1 cellular context compared by ENCODE assay signal in the genomic region with DNA sequence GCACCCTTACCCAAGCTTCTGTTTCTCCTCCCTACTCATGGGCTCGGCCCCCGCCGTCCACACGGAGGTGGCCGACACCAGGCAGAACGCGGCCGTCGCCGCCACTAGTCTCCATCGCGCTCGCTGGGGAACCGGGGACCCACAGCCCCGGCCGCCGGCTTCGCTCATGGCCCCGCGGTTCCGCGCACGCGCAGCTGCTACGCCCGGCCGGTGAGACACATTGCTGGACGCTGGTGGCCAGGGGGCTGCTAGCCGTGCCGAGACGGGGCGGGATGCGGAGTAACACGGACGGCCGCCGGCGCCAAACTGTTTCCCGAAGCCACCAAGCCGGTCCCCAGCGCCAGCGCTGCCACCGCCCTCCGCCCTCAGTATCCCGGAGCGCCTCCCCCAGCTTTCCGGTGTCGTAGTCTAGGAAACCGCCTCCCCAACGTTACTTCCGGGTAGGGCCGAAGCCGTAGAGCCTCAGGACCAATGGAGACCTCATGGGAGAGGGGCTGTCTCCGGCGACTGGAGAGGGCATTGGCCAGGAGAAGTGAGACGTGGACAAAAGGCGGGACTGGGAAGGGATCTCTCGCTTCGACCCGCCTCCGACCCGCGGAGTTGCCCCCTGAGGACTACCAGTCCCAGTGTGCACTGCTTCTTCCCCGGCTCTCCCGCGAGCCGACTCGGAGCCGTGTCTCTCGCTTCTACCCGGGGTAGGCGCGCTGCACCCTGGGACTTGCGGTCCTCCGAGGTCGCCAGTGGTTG.
TF ChIP-seq lines count a peak whose summit lies in the region.

A gene with protein sequence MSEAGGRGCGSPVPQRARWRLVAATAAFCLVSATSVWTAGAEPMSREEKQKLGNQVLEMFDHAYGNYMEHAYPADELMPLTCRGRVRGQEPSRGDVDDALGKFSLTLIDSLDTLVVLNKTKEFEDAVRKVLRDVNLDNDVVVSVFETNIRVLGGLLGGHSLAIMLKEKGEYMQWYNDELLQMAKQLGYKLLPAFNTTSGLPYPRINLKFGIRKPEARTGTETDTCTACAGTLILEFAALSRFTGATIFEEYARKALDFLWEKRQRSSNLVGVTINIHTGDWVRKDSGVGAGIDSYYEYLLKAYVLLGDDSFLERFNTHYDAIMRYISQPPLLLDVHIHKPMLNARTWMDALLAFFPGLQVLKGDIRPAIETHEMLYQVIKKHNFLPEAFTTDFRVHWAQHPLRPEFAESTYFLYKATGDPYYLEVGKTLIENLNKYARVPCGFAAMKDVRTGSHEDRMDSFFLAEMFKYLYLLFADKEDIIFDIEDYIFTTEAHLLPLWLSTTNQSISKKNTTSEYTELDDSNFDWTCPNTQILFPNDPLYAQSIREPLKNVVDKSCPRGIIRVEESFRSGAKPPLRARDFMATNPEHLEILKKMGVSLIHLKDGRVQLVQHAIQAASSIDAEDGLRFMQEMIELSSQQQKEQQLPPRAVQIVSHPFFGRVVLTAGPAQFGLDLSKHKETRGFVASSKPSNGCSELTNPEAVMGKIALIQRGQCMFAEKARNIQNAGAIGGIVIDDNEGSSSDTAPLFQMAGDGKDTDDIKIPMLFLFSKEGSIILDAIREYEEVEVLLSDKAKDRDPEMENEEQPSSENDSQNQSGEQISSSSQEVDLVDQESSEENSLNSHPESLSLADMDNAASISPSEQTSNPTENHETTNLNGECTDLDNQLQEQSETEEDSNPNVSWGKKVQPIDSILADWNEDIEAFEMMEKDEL (minus strand): TSS at position 380 of the 747 bp plus-strand sequence. CDS start 212 bp downstream, at position 168.

TF ChIP-seq in HepG2, 621 proteins besides CTCF, POLR2A, EP300 and RAD21 (continued from another document and continues in another):
- TF ChIP-seq, protein P1, sequence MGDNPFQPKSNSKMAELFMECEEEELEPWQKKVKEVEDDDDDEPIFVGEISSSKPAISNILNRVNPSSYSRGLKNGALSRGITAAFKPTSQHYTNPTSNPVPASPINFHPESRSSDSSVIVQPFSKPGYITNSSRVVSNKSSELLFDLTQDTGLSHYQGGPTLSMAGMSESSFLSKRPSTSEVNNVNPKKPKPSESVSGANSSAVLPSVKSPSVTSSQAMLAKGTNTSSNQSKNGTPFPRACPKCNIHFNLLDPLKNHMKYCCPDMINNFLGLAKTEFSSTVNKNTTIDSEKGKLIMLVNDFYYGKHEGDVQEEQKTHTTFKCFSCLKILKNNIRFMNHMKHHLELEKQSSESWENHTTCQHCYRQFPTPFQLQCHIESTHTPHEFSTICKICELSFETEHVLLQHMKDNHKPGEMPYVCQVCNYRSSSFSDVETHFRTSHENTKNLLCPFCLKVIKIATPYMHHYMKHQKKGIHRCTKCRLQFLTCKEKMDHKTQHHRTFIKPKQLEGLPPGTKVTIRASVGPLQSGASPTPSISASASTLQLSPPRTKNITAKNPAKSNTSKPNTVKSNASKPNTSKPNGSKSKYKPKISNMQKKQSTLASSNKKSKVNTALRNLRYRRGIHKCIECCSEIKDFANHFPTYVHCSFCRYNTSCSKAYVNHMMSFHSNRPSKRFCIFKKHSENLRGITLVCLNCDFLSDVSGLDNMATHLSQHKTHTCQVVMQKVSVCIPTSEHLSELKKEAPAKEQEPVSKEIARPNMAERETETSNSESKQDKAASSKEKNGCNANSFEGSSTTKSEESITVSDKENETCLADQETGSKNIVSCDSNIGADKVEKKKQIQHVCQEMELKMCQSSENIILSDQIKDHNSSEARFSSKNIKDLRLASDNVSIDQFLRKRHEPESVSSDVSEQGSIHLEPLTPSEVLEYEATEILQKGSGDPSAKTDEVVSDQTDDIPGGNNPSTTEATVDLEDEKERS (CRISPR knock-in tag; IDR thresholded peaks at IDR 0.05), result no peak
- TF ChIP-seq RFXANK (CRISPR knock-in tag; IDR thresholded peaks at IDR 0.05) (no peak), ZNF720 (CRISPR knock-in tag; IDR thresholded peaks at IDR 0.05) (no peak), ZNF337 (CRISPR knock-in tag; IDR thresholded peaks at IDR 0.05; ENCODE audit: borderline replicate concordance, low read depth) (no peak), POLR2AphosphoS5 (IDR thresholded peaks at IDR 0.05; ENCODE audit: low read depth, low read length) (peak; percentile 67), ZFX (CRISPR knock-in tag; IDR thresholded peaks at IDR 0.05; ENCODE audit: low read depth) (0 out of 2 replicates have a peak, but pooled peaks have one; percentile 31), XRCC5 (optimal IDR thresholded peaks at IDR 0.05; ENCODE audit: low read length) (no peak), FOSL2 (CRISPR knock-in tag; IDR thresholded peaks at IDR 0.05) (no peak), ZNF260 (CRISPR knock-in tag; IDR thresholded peaks at IDR 0.05; ENCODE audit: borderline replicate concordance, low read depth) (no peak), PCBP1 (IDR thresholded peaks at IDR 0.05; ENCODE audit: borderline replicate concordance, low read depth, low read length) (peak; percentile 53; the same call in 1 of the 2 replicates), NFIC (IDR thresholded peaks at IDR 0.05; ENCODE audit: low read length) (no peak), ZNF83 (CRISPR knock-in tag; IDR thresholded peaks at IDR 0.05; ENCODE audit: borderline replicate concordance) (peak; percentile 67; the same call in 1 of the 2 replicates), NKX3-1 (CRISPR knock-in tag; IDR thresholded peaks at IDR 0.05) (0 out of 2 replicates have a peak, but pooled peaks have one; percentile 27), RNF2 (conservative IDR thresholded peaks at IDR 0.05; ENCODE audit: low read depth) (no peak), HCFC1 (IDR thresholded peaks at IDR 0.05; ENCODE audit: low read depth, low read length) (peak; percentile 89), HIVEP1 (CRISPR knock-in tag; IDR thresholded peaks at IDR 0.05) (no peak), ZNF430 (CRISPR knock-in tag; IDR thresholded peaks at IDR 0.05) (peak; percentile 68; the same call in 1 of the 2 replicates), PTBP1 (IDR thresholded peaks at IDR 0.05; ENCODE audit: low read depth, low read length, poor library complexity, severe bottlenecking) (no peak), KMT2B (CRISPR knock-in tag; IDR thresholded peaks at IDR 0.05) (peak; percentile 76), HOXA7 (CRISPR knock-in tag; IDR thresholded peaks at IDR 0.05) (no peak), HOXA3 (CRISPR knock-in tag; IDR thresholded peaks at IDR 0.05) (no peak; the same call in none of the 2 replicates), ZBTB7B (CRISPR knock-in tag; IDR thresholded peaks at IDR 0.05) (no peak), YY1 (IDR thresholded peaks at IDR 0.05; ENCODE audit: insufficient read depth, insufficient replicate concordance, low read depth, low read length) (peak; percentile 23)
- TF ChIP-seq, protein P2, sequence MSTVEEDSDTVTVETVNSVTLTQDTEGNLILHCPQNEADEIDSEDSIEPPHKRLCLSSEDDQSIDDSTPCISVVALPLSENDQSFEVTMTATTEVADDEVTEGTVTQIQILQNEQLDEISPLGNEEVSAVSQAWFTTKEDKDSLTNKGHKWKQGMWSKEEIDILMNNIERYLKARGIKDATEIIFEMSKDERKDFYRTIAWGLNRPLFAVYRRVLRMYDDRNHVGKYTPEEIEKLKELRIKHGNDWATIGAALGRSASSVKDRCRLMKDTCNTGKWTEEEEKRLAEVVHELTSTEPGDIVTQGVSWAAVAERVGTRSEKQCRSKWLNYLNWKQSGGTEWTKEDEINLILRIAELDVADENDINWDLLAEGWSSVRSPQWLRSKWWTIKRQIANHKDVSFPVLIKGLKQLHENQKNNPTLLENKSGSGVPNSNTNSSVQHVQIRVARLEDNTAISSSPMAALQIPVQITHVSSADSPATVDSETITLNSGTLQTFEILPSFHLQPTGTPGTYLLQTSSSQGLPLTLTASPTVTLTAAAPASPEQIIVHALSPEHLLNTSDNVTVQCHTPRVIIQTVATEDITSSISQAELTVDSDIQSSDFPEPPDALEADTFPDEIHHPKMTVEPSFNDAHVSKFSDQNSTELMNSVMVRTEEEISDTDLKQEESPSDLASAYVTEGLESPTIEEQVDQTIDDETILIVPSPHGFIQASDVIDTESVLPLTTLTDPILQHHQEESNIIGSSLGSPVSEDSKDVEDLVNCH (CRISPR knock-in tag; IDR thresholded peaks at IDR 0.05), result no peak
- TF ChIP-seq, protein P3, sequence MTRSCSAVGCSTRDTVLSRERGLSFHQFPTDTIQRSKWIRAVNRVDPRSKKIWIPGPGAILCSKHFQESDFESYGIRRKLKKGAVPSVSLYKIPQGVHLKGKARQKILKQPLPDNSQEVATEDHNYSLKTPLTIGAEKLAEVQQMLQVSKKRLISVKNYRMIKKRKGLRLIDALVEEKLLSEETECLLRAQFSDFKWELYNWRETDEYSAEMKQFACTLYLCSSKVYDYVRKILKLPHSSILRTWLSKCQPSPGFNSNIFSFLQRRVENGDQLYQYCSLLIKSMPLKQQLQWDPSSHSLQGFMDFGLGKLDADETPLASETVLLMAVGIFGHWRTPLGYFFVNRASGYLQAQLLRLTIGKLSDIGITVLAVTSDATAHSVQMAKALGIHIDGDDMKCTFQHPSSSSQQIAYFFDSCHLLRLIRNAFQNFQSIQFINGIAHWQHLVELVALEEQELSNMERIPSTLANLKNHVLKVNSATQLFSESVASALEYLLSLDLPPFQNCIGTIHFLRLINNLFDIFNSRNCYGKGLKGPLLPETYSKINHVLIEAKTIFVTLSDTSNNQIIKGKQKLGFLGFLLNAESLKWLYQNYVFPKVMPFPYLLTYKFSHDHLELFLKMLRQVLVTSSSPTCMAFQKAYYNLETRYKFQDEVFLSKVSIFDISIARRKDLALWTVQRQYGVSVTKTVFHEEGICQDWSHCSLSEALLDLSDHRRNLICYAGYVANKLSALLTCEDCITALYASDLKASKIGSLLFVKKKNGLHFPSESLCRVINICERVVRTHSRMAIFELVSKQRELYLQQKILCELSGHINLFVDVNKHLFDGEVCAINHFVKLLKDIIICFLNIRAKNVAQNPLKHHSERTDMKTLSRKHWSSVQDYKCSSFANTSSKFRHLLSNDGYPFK (CRISPR knock-in tag; IDR thresholded peaks at IDR 0.05; ENCODE audit: borderline replicate concordance), result peak; percentile 73; the same call in 1 of the 2 replicates
- TF ChIP-seq, protein P4, sequence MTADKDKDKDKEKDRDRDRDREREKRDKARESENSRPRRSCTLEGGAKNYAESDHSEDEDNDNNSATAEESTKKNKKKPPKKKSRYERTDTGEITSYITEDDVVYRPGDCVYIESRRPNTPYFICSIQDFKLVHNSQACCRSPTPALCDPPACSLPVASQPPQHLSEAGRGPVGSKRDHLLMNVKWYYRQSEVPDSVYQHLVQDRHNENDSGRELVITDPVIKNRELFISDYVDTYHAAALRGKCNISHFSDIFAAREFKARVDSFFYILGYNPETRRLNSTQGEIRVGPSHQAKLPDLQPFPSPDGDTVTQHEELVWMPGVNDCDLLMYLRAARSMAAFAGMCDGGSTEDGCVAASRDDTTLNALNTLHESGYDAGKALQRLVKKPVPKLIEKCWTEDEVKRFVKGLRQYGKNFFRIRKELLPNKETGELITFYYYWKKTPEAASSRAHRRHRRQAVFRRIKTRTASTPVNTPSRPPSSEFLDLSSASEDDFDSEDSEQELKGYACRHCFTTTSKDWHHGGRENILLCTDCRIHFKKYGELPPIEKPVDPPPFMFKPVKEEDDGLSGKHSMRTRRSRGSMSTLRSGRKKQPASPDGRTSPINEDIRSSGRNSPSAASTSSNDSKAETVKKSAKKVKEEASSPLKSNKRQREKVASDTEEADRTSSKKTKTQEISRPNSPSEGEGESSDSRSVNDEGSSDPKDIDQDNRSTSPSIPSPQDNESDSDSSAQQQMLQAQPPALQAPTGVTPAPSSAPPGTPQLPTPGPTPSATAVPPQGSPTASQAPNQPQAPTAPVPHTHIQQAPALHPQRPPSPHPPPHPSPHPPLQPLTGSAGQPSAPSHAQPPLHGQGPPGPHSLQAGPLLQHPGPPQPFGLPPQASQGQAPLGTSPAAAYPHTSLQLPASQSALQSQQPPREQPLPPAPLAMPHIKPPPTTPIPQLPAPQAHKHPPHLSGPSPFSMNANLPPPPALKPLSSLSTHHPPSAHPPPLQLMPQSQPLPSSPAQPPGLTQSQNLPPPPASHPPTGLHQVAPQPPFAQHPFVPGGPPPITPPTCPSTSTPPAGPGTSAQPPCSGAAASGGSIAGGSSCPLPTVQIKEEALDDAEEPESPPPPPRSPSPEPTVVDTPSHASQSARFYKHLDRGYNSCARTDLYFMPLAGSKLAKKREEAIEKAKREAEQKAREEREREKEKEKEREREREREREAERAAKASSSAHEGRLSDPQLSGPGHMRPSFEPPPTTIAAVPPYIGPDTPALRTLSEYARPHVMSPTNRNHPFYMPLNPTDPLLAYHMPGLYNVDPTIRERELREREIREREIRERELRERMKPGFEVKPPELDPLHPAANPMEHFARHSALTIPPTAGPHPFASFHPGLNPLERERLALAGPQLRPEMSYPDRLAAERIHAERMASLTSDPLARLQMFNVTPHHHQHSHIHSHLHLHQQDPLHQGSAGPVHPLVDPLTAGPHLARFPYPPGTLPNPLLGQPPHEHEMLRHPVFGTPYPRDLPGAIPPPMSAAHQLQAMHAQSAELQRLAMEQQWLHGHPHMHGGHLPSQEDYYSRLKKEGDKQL (CRISPR knock-in tag; IDR thresholded peaks at IDR 0.05; ENCODE audit: low read depth), result no peak
- TF ChIP-seq, protein P5, sequence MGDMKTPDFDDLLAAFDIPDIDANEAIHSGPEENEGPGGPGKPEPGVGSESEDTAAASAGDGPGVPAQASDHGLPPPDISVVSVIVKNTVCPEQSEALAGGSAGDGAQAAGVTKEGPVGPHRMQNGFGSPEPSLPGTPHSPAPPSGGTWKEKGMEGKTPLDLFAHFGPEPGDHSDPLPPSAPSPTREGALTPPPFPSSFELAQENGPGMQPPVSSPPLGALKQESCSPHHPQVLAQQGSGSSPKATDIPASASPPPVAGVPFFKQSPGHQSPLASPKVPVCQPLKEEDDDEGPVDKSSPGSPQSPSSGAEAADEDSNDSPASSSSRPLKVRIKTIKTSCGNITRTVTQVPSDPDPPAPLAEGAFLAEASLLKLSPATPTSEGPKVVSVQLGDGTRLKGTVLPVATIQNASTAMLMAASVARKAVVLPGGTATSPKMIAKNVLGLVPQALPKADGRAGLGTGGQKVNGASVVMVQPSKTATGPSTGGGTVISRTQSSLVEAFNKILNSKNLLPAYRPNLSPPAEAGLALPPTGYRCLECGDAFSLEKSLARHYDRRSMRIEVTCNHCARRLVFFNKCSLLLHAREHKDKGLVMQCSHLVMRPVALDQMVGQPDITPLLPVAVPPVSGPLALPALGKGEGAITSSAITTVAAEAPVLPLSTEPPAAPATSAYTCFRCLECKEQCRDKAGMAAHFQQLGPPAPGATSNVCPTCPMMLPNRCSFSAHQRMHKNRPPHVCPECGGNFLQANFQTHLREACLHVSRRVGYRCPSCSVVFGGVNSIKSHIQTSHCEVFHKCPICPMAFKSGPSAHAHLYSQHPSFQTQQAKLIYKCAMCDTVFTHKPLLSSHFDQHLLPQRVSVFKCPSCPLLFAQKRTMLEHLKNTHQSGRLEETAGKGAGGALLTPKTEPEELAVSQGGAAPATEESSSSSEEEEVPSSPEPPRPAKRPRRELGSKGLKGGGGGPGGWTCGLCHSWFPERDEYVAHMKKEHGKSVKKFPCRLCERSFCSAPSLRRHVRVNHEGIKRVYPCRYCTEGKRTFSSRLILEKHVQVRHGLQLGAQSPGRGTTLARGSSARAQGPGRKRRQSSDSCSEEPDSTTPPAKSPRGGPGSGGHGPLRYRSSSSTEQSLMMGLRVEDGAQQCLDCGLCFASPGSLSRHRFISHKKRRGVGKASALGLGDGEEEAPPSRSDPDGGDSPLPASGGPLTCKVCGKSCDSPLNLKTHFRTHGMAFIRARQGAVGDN (CRISPR knock-in tag; IDR thresholded peaks at IDR 0.05), result peak; percentile 81
- TF ChIP-seq, protein P6, sequence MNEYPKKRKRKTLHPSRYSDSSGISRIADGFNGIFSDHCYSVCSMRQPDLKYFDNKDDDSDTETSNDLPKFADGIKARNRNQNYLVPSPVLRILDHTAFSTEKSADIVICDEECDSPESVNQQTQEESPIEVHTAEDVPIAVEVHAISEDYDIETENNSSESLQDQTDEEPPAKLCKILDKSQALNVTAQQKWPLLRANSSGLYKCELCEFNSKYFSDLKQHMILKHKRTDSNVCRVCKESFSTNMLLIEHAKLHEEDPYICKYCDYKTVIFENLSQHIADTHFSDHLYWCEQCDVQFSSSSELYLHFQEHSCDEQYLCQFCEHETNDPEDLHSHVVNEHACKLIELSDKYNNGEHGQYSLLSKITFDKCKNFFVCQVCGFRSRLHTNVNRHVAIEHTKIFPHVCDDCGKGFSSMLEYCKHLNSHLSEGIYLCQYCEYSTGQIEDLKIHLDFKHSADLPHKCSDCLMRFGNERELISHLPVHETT (CRISPR knock-in tag; conservative IDR thresholded peaks at IDR 0.05), result peak; percentile 24; the same call in 1 of the 2 replicates
